2 cellular contexts compared by ENCODE assay signal in genomic region chr4:71771613-71772012, GRCh38.
A peak's percentile ranks its signal among the peaks of the same experiment; 100 is the strongest.
TF ChIP-seq lines count a peak whose summit lies in the region.

No MANE protein-coding gene starts in this region.

TF ChIP-seq in GM23338, 12 proteins besides CTCF, POLR2A, EP300 and RAD21:
- TF ChIP-seq EZH2 (IDR thresholded peaks at IDR 0.05; ENCODE audit: low read depth, unreplicated experiment) (no peak), ZNF462 (CRISPR knock-in tag; IDR thresholded peaks at IDR 0.05) (no peak), ETS1 (IDR thresholded peaks at IDR 0.05) (no peak)
TF ChIP-seq in GM23338: peak in this region for 0.

TF ChIP-seq in HepG2, 621 proteins besides CTCF, POLR2A, EP300 and RAD21:
- TF ChIP-seq TEAD3 (CRISPR knock-in tag; optimal IDR thresholded peaks at IDR 0.05; ENCODE audit: borderline replicate concordance), result no peak
- no peak for TF ChIP-seq ZMAT3 (CRISPR knock-in tag; conservative IDR thresholded peaks at IDR 0.05)
- TF ChIP-seq CREB1 (IDR thresholded peaks at IDR 0.05), result no peak
- TF ChIP-seq CREB1 (CRISPR knock-in tag; IDR thresholded peaks at IDR 0.05), result 0 out of 2 replicates have a peak, but pooled peaks have one; percentile 25
